In genomic region chr7:52006674-52007073, GRCh38 we compare ENCODE assay signal across 28 cellular contexts.
"Had no signal": no experiment of that assay in that cellular context is flagged by ENCODE, and none has a peak within 500 bp of the region (broad histone marks: within the 10 kb centered on the region; RNA-seq: fewer than 3 reads in every experiment).

No MANE protein-coding gene starts in this region.

- H3K4me1 Mint-ChIP-seq: stimulated activated effector memory CD8-positive, alpha-beta T cell treated with anti-CD3 and anti-CD28 coated beads, Interleukin-12 subunit alpha, Interleukin-12 subunit beta, amount 100 ng/mL, for 72 hours; stimulated activated memory B cell treated with anti-CD40 and anti-IgM and Interleukin-4, amounts not matched to agents 10 μg/mL and 1 μg/mL and 100 μg/mL, for 72 hours; stimulated activated naive B cell treated with anti-CD40 and anti-IgM and Interleukin-4, amounts not matched to agents 10 μg/mL and 1 μg/mL and 100 μg/mL, for 72 hours; stimulated activated naive CD8-positive, alpha-beta T cell treated with anti-CD3 and anti-CD28 coated beads, Interleukin-15, amount 100 ng/mL, for 72 hours had no signal

- H3K4me3 Mint-ChIP-seq: stimulated activated effector memory CD8-positive, alpha-beta T cell treated with anti-CD3 and anti-CD28 coated beads, Interleukin-12 subunit alpha, Interleukin-12 subunit beta, amount 100 ng/mL, for 72 hours; stimulated activated memory B cell treated with anti-CD40 and anti-IgM and Interleukin-4, amounts not matched to agents 10 μg/mL and 1 μg/mL and 100 μg/mL, for 72 hours; stimulated activated naive B cell treated with anti-CD40 and anti-IgM and Interleukin-4, amounts not matched to agents 10 μg/mL and 1 μg/mL and 100 μg/mL, for 72 hours; stimulated activated naive CD8-positive, alpha-beta T cell treated with anti-CD3 and anti-CD28 coated beads, Interleukin-15, amount 100 ng/mL, for 72 hours; stimulated activated naive CD8-positive, alpha-beta T cell treated with anti-CD3 and anti-CD28 coated beads, Interleukin-15, Interleukin-2, amounts not matched to agents 100 ng/mL and 50 ng/mL, for 24 hours; type B pancreatic cell had no signal

- H3K27me3 Mint-ChIP-seq: stimulated activated memory B cell treated with anti-CD40 and anti-IgM and Interleukin-4, amounts not matched to agents 10 μg/mL and 1 μg/mL and 100 μg/mL, for 72 hours; stimulated activated naive B cell treated with anti-CD40 and anti-IgM and Interleukin-4, amounts not matched to agents 10 μg/mL and 1 μg/mL and 100 μg/mL, for 72 hours; stimulated activated naive CD8-positive, alpha-beta T cell treated with anti-CD3 and anti-CD28 coated beads, Interleukin-15, amount 100 ng/mL, for 72 hours; stimulated activated naive CD8-positive, alpha-beta T cell treated with anti-CD3 and anti-CD28 coated beads, Interleukin-15, Interleukin-2, amounts not matched to agents 100 ng/mL and 50 ng/mL, for 24 hours had no signal

- H3K36me3 Mint-ChIP-seq: stimulated activated effector memory CD8-positive, alpha-beta T cell treated with anti-CD3 and anti-CD28 coated beads, Interleukin-12 subunit alpha, Interleukin-12 subunit beta, amount 100 ng/mL, for 72 hours; stimulated activated memory B cell treated with anti-CD40 and anti-IgM and Interleukin-4, amounts not matched to agents 10 μg/mL and 1 μg/mL and 100 μg/mL, for 72 hours; type B pancreatic cell had no signal

- H3K27ac Mint-ChIP-seq: stimulated activated effector memory CD8-positive, alpha-beta T cell treated with anti-CD3 and anti-CD28 coated beads, Interleukin-12 subunit alpha, Interleukin-12 subunit beta, amount 100 ng/mL, for 72 hours; stimulated activated memory B cell treated with anti-CD40 and anti-IgM and Interleukin-4, amounts not matched to agents 10 μg/mL and 1 μg/mL and 100 μg/mL, for 72 hours; stimulated activated naive B cell treated with anti-CD40 and anti-IgM and Interleukin-4, amounts not matched to agents 10 μg/mL and 1 μg/mL and 100 μg/mL, for 72 hours; stimulated activated naive CD8-positive, alpha-beta T cell treated with anti-CD3 and anti-CD28 coated beads, Interleukin-15, amount 100 ng/mL, for 72 hours; stimulated activated naive CD8-positive, alpha-beta T cell treated with anti-CD3 and anti-CD28 coated beads, Interleukin-15, Interleukin-2, amounts not matched to agents 100 ng/mL and 50 ng/mL, for 24 hours; type B pancreatic cell had no signal

- H3K27me3 ChIP-seq: stomach, suprapubic skin, testis, thyroid gland, tibial artery, tibial nerve, transverse colon, upper lobe of left lung, upper lobe of right lung, uterus, vagina had no signal

- H3K4me1 ChIP-seq: stomach, suprapubic skin, testis, tibial artery, tibial nerve, transverse colon, upper lobe of left lung, upper lobe of right lung, uterus, vagina had no signal

- H3K27ac ChIP-seq: stomach, suprapubic skin, testis, thoracic aorta, thyroid gland, tibial artery, tibial nerve, transverse colon, upper lobe of left lung, upper lobe of right lung, uterus, vagina had no signal

- ATAC-seq: stimulated activated effector memory CD8-positive, alpha-beta T cell treated with anti-CD3 and anti-CD28 coated beads, Interleukin-12 subunit alpha, Interleukin-12 subunit beta, amount 100 ng/mL, for 72 hours; stimulated activated memory B cell treated with anti-CD40 and anti-IgM and Interleukin-4, amounts not matched to agents 10 μg/mL and 1 μg/mL and 100 μg/mL, for 72 hours; stimulated activated naive B cell treated with anti-CD40 and anti-IgM and Interleukin-4, amounts not matched to agents 10 μg/mL and 1 μg/mL and 100 μg/mL, for 72 hours; stimulated activated naive CD8-positive, alpha-beta T cell treated with anti-CD3 and anti-CD28 coated beads, Interleukin-15, amount 100 ng/mL, for 72 hours; stimulated activated naive CD8-positive, alpha-beta T cell treated with anti-CD3 and anti-CD28 coated beads, Interleukin-15, Interleukin-2, amounts not matched to agents 100 U/mL and 50 U/mL, for 24 hours; upper lobe of right lung had no signal

- H3K9me3 ChIP-seq: stomach, suprapubic skin, testis, thoracic aorta, thyroid gland, tibial artery, tibial nerve, transverse colon, upper lobe of left lung, upper lobe of right lung, uterus, vagina had no signal

- H3K9me3 Mint-ChIP-seq: type B pancreatic cell had no signal

- H3K36me3 ChIP-seq: stomach, suprapubic skin, thoracic aorta, thyroid gland, tibial artery, tibial nerve, transverse colon, upper lobe of left lung, upper lobe of right lung, uterus, vagina had no signal

- H3K4me3 ChIP-seq: stomach, suprapubic skin, testis, thoracic aorta, thyroid gland, tibial artery, tibial nerve, transverse colon, upper lobe of left lung, upper lobe of right lung, uterus, vagina had no signal

- DNase-seq: stimulated activated CD4-positive, alpha-beta T cell treated with anti-CD3 and anti-CD28 coated beads, Interleukin-2, amount 100 ng/mL, for 48 hours; stimulated activated CD4-positive, alpha-beta T cell treated with anti-CD3 and anti-CD28 coated beads, Interleukin-4, amount 100 ng/mL, for 1 hour; stimulated activated CD4-positive, alpha-beta T cell treated with anti-CD3 and anti-CD28 coated beads, Interleukin-4, amount 100 ng/mL, for 24 hours; stimulated activated CD4-positive, alpha-beta T cell treated with anti-CD3 and anti-CD28 coated beads, Interleukin-4, amount 100 ng/mL, for 4 hours; stimulated activated CD8-positive, alpha-beta memory T cell treated with anti-CD3 and anti-CD28 coated beads, Interleukin-4, amount 100 ng/mL, for 48 hours; stimulated activated naive B cell treated with anti-CD40 and anti-IgM and Interleukin-4, amounts not matched to agents 10 μg/mL and 1 μg/mL and 100 μg/mL, for 72 hours; stimulated activated naive CD4-positive, alpha-beta T cell; stimulated activated naive CD4-positive, alpha-beta T cell treated with Interleukin-2 at 50 U/mL for 16 hours; stimulated activated naive CD8-positive, alpha-beta T cell treated with anti-CD3 and anti-CD28 coated beads, Interleukin-15, amount 100 ng/mL, for 72 hours; stimulated activated naive CD8-positive, alpha-beta T cell treated with anti-CD3 and anti-CD28 coated beads, Interleukin-15, Interleukin-2, amounts not matched to agents 100 U/mL and 50 U/mL, for 24 hours; stomach; substantia nigra; testis; thyroid gland; tibial artery; transverse colon; trophoblast cell; upper lobe of left lung; upper lobe of right lung; uterus had no signal
